In genomic region chr17:7325031-7325528, GRCh38 we compare ENCODE assay signal across 31 cellular contexts. TPM values are rescaled to one million over a fixed set of nuclear protein-coding genes. Genes with fewer than 3 reads are reported as not detected.
"Had no signal": no experiment of that assay in that cellular context is flagged by ENCODE, and none has a peak within 500 bp of the region (broad histone marks: within the 10 kb centered on the region; RNA-seq: fewer than 3 reads in every experiment).

No MANE protein-coding gene starts in this region.

- H3K9me3 ChIP-seq: SJSA1 had no signal

- H3K4me3 Mint-ChIP-seq: activated CD4-positive, alpha-beta memory T cell treated with anti-CD3 and anti-CD28 coated beads for 36 hours; activated CD4-positive, alpha-beta T cell treated with anti-CD3 and anti-CD28 coated beads, Interleukin-2, amount 10 ng/mL, durations not matched to agents 7 days and 5 days; activated naive CD8-positive, alpha-beta T cell; activated T-cell treated with anti-CD3 and anti-CD28 coated beads, Interleukin-2, amount 50 U/mL, for 72 hours; brain; central memory CD8-positive, alpha-beta T cell had no signal

- H3K27ac Mint-ChIP-seq: activated CD4-positive, alpha-beta T cell treated with anti-CD3 and anti-CD28 coated beads, Interleukin-2, amount 10 ng/mL, durations not matched to agents 7 days and 5 days; activated naive CD8-positive, alpha-beta T cell; activated T-cell treated with anti-CD3 and anti-CD28 coated beads, Interleukin-2, amount 50 U/mL, for 72 hours had no signal

- H3K9me3 Mint-ChIP-seq: activated CD4-positive, alpha-beta memory T cell treated with anti-CD3 and anti-CD28 coated beads for 36 hours; activated CD4-positive, alpha-beta T cell treated with anti-CD3 and anti-CD28 coated beads, Interleukin-2, amount 10 ng/mL, durations not matched to agents 7 days and 5 days; activated T-cell treated with anti-CD3 and anti-CD28 coated beads, Interleukin-2, amount 50 U/mL, for 72 hours; brain; central memory CD8-positive, alpha-beta T cell had no signal

- H3K27me3 Mint-ChIP-seq: activated CD4-positive, alpha-beta memory T cell treated with anti-CD3 and anti-CD28 coated beads for 36 hours; activated CD4-positive, alpha-beta T cell treated with anti-CD3 and anti-CD28 coated beads, Interleukin-2, amount 10 ng/mL, durations not matched to agents 7 days and 5 days; activated naive CD8-positive, alpha-beta T cell; central memory CD8-positive, alpha-beta T cell had no signal

- H3K27ac ChIP-seq: SJSA1, VCaP had no signal

- H3K4me3 ChIP-seq: SJSA1 had no signal

- ATAC-seq: activated T-cell treated with anti-CD3 and anti-CD28 coated beads, Interleukin-2, amount 50 U/mL, for 72 hours; Panc1; SK-N-SH treated with all-trans-retinoic acid at 6 μM for 48 hours had no signal

- DNase-seq: activated CD4-positive, alpha-beta memory T cell treated with anti-CD3 and anti-CD28 coated beads for 36 hours; activated CD4-positive, alpha-beta T cell treated with anti-CD3 and anti-CD28 coated beads, Interleukin-2, amount 10 ng/mL, durations not matched to agents 7 days and 5 days; activated CD4-positive, CD25-positive, alpha-beta regulatory T cell; activated CD8-positive, alpha-beta memory T cell treated with anti-CD3 and anti-CD28 coated beads, Interleukin-2, amount 50 U/mL, for 4 hours; activated effector memory CD4-positive, alpha-beta T cell treated with Interleukin-2 at 50 U/mL for 16 hours; activated naive CD4-positive, alpha-beta T cell; activated T-cell treated with anti-CD3 and anti-CD28 coated beads, Interleukin-2, amount 50 U/mL, for 72 hours; amygdala; KG1; NCI-H1048; NCI-H146; NCI-H187 treated with DMSO at 0.1 percent for 48 hours; NCI-H2171; NCI-H2227 treated with DMSO at 0.1 percent for 48 hours; NCI-H446 treated with DMSO at 0.1 percent for 48 hours; NCI-H524 treated with DMSO at 0.1 percent for 48 hours; NCI-H774; OCI-M1; RPMI8226; SW 1271; T-helper 2 cell; T1000 had no signal

- H3K27me3 ChIP-seq: SJSA1 had no signal

RNA-seq across cellular contexts. Expression of gene ACAP1, which starts 11.2 kb away (rescaled TPM):
- total RNA-seq: LHCN-M2, M059J, SJSA1 had no signal
